9 cellular contexts compared by ENCODE assay signal in the genomic region with DNA sequence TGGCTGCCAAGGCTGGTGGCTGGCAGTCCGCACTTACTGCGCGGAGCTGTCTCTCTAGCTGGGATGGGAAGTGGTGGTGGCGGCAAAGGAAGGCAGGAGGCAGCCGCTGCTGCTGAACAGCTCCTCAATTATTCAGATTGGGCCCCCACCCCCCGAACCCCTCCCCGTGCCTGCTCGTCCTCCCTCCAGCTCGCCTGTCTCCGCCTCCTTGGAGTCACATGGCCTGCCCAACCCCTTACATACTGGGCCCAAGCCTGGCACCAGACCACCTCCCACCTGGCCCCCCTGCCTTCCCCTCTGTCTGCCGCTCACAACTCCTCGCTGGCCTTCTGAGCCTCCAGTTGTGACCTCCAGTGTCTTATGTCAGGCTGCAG. TPM values are rescaled to one million over a fixed set of nuclear protein-coding genes. Genes with fewer than 3 reads are reported as not detected.
DNase-seq lines count a peak whose midpoint lies in the region; ATAC-seq, FAIRE-seq and TF ChIP-seq lines count a peak whose summit lies in the region.
"Had no signal": no experiment of that assay in that cellular context is flagged by ENCODE, and none has a peak within 500 bp of the region (broad histone marks: within the 10 kb centered on the region; RNA-seq: fewer than 3 reads in every experiment).

A gene (minus strand): TSS at position 139 of the 374 bp plus-strand sequence. CDS start 59,139 bp downstream, outside the sequence.

- no peaks in the 10 kb centered on the region for H3K27me3 ChIP-seq in BE2C
- peaks cover 0 to 10% (median 0%) of the 10 kb centered on the region in 45 donors for H3K27me3 ChIP-seq in dorsolateral prefrontal cortex

- H3K36me3 ChIP-seq in BE2C, result no peaks in the 10 kb centered on the region

- intact Hi-C loops in dorsolateral prefrontal cortex (cut with DNase I), result loop anchor here in 1 of 2 donors (10.0 kb wide), 1 partner anchor 59 kb away; no protein-coding TSS in a partner anchor

- H3K4me3 Mint-ChIP-seq in mesothelial cell of epicardium, result peak within 1 kb of the TSS; percentile 76
- H3K4me3 Mint-ChIP-seq: activated CD8-positive, alpha-beta memory T cell treated with anti-CD3 and anti-CD28 coated beads, Interleukin-2, amount 10 ng/mL, durations not matched to agents 7 days and 5 days had no signal

- peak within 1 kb of the TSS; percentile 82 for H3K4me3 ChIP-seq in BE2C (ENCODE audit: low read depth, low read length)
- H3K4me3 ChIP-seq in dorsolateral prefrontal cortex, result peak within 1 kb of the TSS; percentile 48 to 78 (median 67)

- H3K9me3 Mint-ChIP-seq in mesothelial cell of epicardium, result no peaks in the 10 kb centered on the region

- H3K27ac ChIP-seq in dorsolateral prefrontal cortex, result peak within 1 kb of the TSS in 56 of 59 donors; percentile 28 to 90 (median 77)

- ATAC-seq in activated CD4-positive, CD25-positive, alpha-beta regulatory T cell treated with anti-CD3 and anti-CD28 coated beads, Interleukin-2, amount 50 U/mL, for 24 hours, result no peak
- no peak for ATAC-seq in HG02981 (IDR thresholded peaks at IDR 0.05; ENCODE audit: unreplicated experiment)
- ATAC-seq: activated CD8-positive, alpha-beta memory T cell treated with anti-CD3 and anti-CD28 coated beads, Interleukin-2, amount 10 ng/mL, durations not matched to agents 7 days and 5 days had no signal

- no peak for TF ChIP-seq CTCF in BE2C (IDR thresholded peaks at IDR 0.05; ENCODE audit: low read depth, low read length)
- TF ChIP-seq CTCF in dorsolateral prefrontal cortex (IDR thresholded peaks at IDR 0.05 in 54 of 56, conservative IDR thresholded peaks at IDR 0.05 in 2 of 56; ENCODE audit: low read depth in 1 of 56, partially characterized antibody in 56 of 56), result peak in 2 of 56 donors; percentile 21 to 27
- TF ChIP-seq CTCF in mesothelial cell of epicardium (IDR thresholded peaks at IDR 0.05; ENCODE audit: unreplicated experiment), result no peak
- no peak for TF ChIP-seq CTCF in GM10266 (IDR thresholded peaks at IDR 0.05; ENCODE audit: control insufficient read depth, insufficient read depth, low read depth, missing control alignments)

- H3K9me3 ChIP-seq in BE2C, result 0 out of 2 replicates have a peak, but pooled peaks cover 4% of the 10 kb centered on the region

- H3K4me1 ChIP-seq in BE2C, result peaks cover 26% of the 10 kb centered on the region

- DNase-seq in BE2C (peak; percentile 84), NCI-H1436 treated with DMSO at 0.1 percent for 48 hours (lab: John Stamatoyannopoulos, UW) (peak; percentile 54), dorsolateral prefrontal cortex (peak in 9 of 10 donors; percentile 33 to 80 (median 68)), mesothelial cell of epicardium (ENCODE audit: low spot score in 2 of 2, unreplicated experiment in 2 of 2) (no peak), GM10266 (ENCODE audit: extremely low spot score) (no peak), H54 (ENCODE audit: insufficient read length, low spot score) (no peak)
- DNase-seq: activated CD8-positive, alpha-beta memory T cell treated with anti-CD3 and anti-CD28 coated beads, Interleukin-2, amount 10 ng/mL, durations not matched to agents 7 days and 5 days had no signal

- H3K36me3 Mint-ChIP-seq in mesothelial cell of epicardium, result no peaks in the 10 kb centered on the region

- peaks cover 88% of the 10 kb centered on the region for H3K27me3 Mint-ChIP-seq in mesothelial cell of epicardium (ENCODE audit: low read depth)

- no peak for FAIRE-seq in H54 (lab: Jason Lieb, UNC)

- H3K4me1 Mint-ChIP-seq in mesothelial cell of epicardium, result peaks cover 7% of the 10 kb centered on the region
- H3K4me1 Mint-ChIP-seq: activated CD8-positive, alpha-beta memory T cell treated with anti-CD3 and anti-CD28 coated beads, Interleukin-2, amount 10 ng/mL, durations not matched to agents 7 days and 5 days had no signal

- H3K27ac Mint-ChIP-seq in mesothelial cell of epicardium, result no peak within 1 kb of the TSS
- H3K27ac Mint-ChIP-seq: activated CD8-positive, alpha-beta memory T cell treated with anti-CD3 and anti-CD28 coated beads, Interleukin-2, amount 10 ng/mL, durations not matched to agents 7 days and 5 days had no signal

- no peak for TF ChIP-seq POLR2A in H54 (IDR thresholded peaks at IDR 0.05; ENCODE audit: low read depth, low read length)

RNA-seq across cellular contexts. Expression of the gene that starts here (rescaled TPM):
- 22.1 TPM for polyA plus RNA-seq in BE2C (2012; ENCODE audit: insufficient read depth, insufficient read length, low read depth)
- total RNA-seq in dorsolateral prefrontal cortex (10 to 100 TPM in 119 of 120 experiments, 1 to 10 TPM in 1; 9.7 to 52.5 (median 32.6) TPM), mesothelial cell of epicardium (5.4 to 6.6 TPM (median 6.5 TPM) in 3 replicates)
- total RNA-seq: activated CD8-positive, alpha-beta memory T cell treated with anti-CD3 and anti-CD28 coated beads, Interleukin-2, amount 10 ng/mL, durations not matched to agents 7 days and 5 days had no signal

Comparison
In these comparisons a context has a peak if more than half of its experiments do, and no peak if none do; other contexts are left out.
1. DNase-seq: peak in BE2C (single experiment), NCI-H1436 treated with DMSO at 0.1 percent for 48 hours (single experiment) and dorsolateral prefrontal cortex (9 of 10); none in mesothelial cell of epicardium (0 of 2), GM10266 (single experiment) and H54 (single experiment).